Comparison of ENCODE assay signal across 29 cellular contexts in genomic region chr1:182657026-182657425, GRCh38. TPM values are rescaled to one million over a fixed set of nuclear protein-coding genes. Genes with fewer than 3 reads are reported as not detected.
"Had no signal": no experiment of that assay in that cellular context is flagged by ENCODE, and none has a peak within 500 bp of the region (broad histone marks: within the 10 kb centered on the region; RNA-seq: fewer than 3 reads in every experiment).

No MANE protein-coding gene starts in this region.

- H2AFZ ChIP-seq: hepatocyte had no signal

- H3K27me3 Mint-ChIP-seq: activated naive CD8-positive, alpha-beta T cell; activated T-helper 17 cell treated with anti-CD3 and anti-CD28 coated beads, Interleukin-2, amount 50 U/mL, for 72 hours had no signal

- H3K4me3 Mint-ChIP-seq: activated naive CD8-positive, alpha-beta T cell; activated T-cell treated with anti-CD3 and anti-CD28 coated beads, Interleukin-2, amount 50 U/mL, for 24 hours; activated T-helper 17 cell treated with anti-CD3 and anti-CD28 coated beads, Interleukin-2, amount 50 U/mL, for 72 hours; effector memory CD8-positive, alpha-beta T cell; immature natural killer cell; WTC11 had no signal

- ATAC-seq: activated T-helper 17 cell treated with anti-CD3 and anti-CD28 coated beads, Interleukin-2, amount 50 U/mL, for 72 hours; effector memory CD8-positive, alpha-beta T cell; esophagus mucosa; left lobe of liver; lower lobe of right lung; mucosa of descending colon; sciatic nerve; WTC11 had no signal

- H3K4me2 ChIP-seq: hepatocyte, smooth muscle cell had no signal

- DNase-seq: activated CD8-positive, alpha-beta memory T cell treated with anti-CD3 and anti-CD28 coated beads for 24 hours; activated CD8-positive, alpha-beta memory T cell treated with anti-CD3 and anti-CD28 coated beads, Interleukin-2, amount 50 U/mL, for 4 hours; activated naive CD4-positive, alpha-beta T cell; activated T-cell treated with anti-CD3 and anti-CD28 coated beads, Interleukin-2, amount 50 U/mL, for 24 hours; adrenal gland; colonic mucosa; dorsolateral prefrontal cortex; effector memory CD8-positive, alpha-beta T cell; glutamatergic neuron; immature natural killer cell; lower lobe of right lung; mesendoderm; mucosa of descending colon; stimulated activated CD4-positive, alpha-beta T cell treated with anti-CD3 and anti-CD28 coated beads, Interleukin-15, amount 100 ng/mL, for 24 hours; stimulated activated naive CD4-positive, alpha-beta T cell; testis; trophoblast cell had no signal

- H3K9me3 Mint-ChIP-seq: activated T-cell treated with anti-CD3 and anti-CD28 coated beads, Interleukin-2, amount 50 U/mL, for 24 hours; activated T-helper 17 cell treated with anti-CD3 and anti-CD28 coated beads, Interleukin-2, amount 50 U/mL, for 72 hours; effector memory CD8-positive, alpha-beta T cell; immature natural killer cell; WTC11 had no signal

- H3K27ac Mint-ChIP-seq: activated T-cell treated with anti-CD3 and anti-CD28 coated beads, Interleukin-2, amount 50 U/mL, for 24 hours; activated T-helper 17 cell treated with anti-CD3 and anti-CD28 coated beads, Interleukin-2, amount 50 U/mL, for 72 hours; effector memory CD8-positive, alpha-beta T cell; immature natural killer cell; WTC11 had no signal

- H3K79me2 ChIP-seq: hepatocyte had no signal

- H3K36me3 Mint-ChIP-seq: activated naive CD8-positive, alpha-beta T cell; immature natural killer cell; WTC11 had no signal

- H3K27me3 ChIP-seq: adrenal gland, ascending aorta, colonic mucosa, hepatocyte, testis, vagina had no signal

- H3K9me3 ChIP-seq: adrenal gland, ascending aorta, colonic mucosa, lower lobe of right lung, mucosa of descending colon, testis, vagina had no signal

- H3K27ac ChIP-seq: adrenal gland, ascending aorta, colonic mucosa, hepatocyte, lower lobe of right lung, testis, vagina had no signal

- H3K4me1 Mint-ChIP-seq: activated T-helper 17 cell treated with anti-CD3 and anti-CD28 coated beads, Interleukin-2, amount 50 U/mL, for 72 hours; immature natural killer cell had no signal

- H3K4me1 ChIP-seq: adrenal gland, ascending aorta, colonic mucosa, lower lobe of right lung, testis, vagina had no signal

- H3K36me3 ChIP-seq: adrenal gland, ascending aorta, colonic mucosa, lower lobe of right lung, vagina had no signal

- H3K4me3 ChIP-seq: adrenal gland, ascending aorta, colonic mucosa, dorsolateral prefrontal cortex, hepatocyte, lower lobe of right lung, mucosa of descending colon, smooth muscle cell, testis, vagina had no signal

RNA-seq across cellular contexts. Expression of gene RGS8, which starts 27.4 kb away (rescaled TPM):
- total RNA-seq: ascending aorta, colonic mucosa, endothelial cell of umbilical vein, esophagus mucosa, hepatocyte, left lobe of liver, lower lobe of right lung, mucosa of descending colon, renal cortical epithelial cell, smooth muscle cell, vagina had no signal
- polyA plus RNA-seq: endothelial cell of umbilical vein, hepatocyte, immature natural killer cell, smooth muscle cell had no signal

RNA-seq across cellular contexts. Expression of gene RGS16, which starts 52.8 kb away (rescaled TPM):
- total RNA-seq: endothelial cell of umbilical vein, renal cortical epithelial cell had no signal
- polyA plus RNA-seq: endothelial cell of umbilical vein had no signal
